Comparison of ENCODE assay signal across 12 cellular contexts in the genomic region with DNA sequence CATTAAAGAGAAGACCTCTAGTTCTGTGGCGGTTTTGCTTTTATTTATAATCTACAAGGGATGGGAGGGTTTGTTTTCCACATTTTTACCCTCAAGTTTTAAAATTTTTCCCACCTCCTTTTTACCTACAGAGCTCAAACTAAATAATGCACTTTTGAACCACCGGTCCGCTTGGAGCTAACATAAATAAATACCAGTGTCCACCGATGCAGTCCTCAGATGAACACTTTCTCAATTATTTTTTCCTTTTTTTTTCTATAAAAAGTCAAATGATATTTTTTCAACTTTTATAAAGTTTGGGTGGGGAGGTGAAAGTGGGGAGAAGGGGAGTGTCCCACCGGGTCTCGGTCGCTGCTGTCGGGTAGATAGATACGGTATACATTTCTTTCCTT. TPM values are rescaled to one million over a fixed set of nuclear protein-coding genes. Genes with fewer than 3 reads are reported as not detected.
DNase-seq lines count a peak whose midpoint lies in the region; ATAC-seq and TF ChIP-seq lines count a peak whose summit lies in the region.
"Had no signal": no experiment of that assay in that cellular context is flagged by ENCODE, and none has a peak within 500 bp of the region (broad histone marks: within the 10 kb centered on the region; RNA-seq: fewer than 3 reads in every experiment).

No MANE protein-coding gene starts in this region.

- no peaks in the 10 kb centered on the region for H3K9me3 ChIP-seq in HUES6 (ENCODE audit: control insufficient read depth, insufficient read depth, low read depth, low read length)
- H3K9me3 ChIP-seq in mesenchymal stem cell (ENCODE audit: control insufficient read depth, low read length), result no peaks in the 10 kb centered on the region
- H3K9me3 ChIP-seq in thoracic aorta, result no peaks in the 10 kb centered on the region

- H2BK12ac ChIP-seq in mesenchymal stem cell (ENCODE audit: low read length in 2 of 2), result no peak overlapping the region

- no peak overlapping the region for H3K23ac ChIP-seq in mesenchymal stem cell (ENCODE audit: low read length in 2 of 2)

- H3K4me3 ChIP-seq in HUES6 (ENCODE audit: low read depth, low read length) (peak overlapping the region; percentile 78), coronary artery (peak overlapping the region; percentile 96), mesenchymal stem cell (ENCODE audit: insufficient read depth in 1 of 2, low read depth in 1 of 2, low read length in 2 of 2) (peak overlapping the region; percentile 76 to 97), thoracic aorta (peak overlapping the region; percentile 84)

- no peak overlapping the region for H3K27ac ChIP-seq in HUES6 (ENCODE audit: low read depth, low read length)
- H3K27ac ChIP-seq in coronary artery, result peak overlapping the region; percentile 78 to 100
- no peak overlapping the region for H3K27ac ChIP-seq in mesenchymal stem cell (ENCODE audit: low read length, poor library complexity, severe bottlenecking)
- H3K27ac ChIP-seq in thoracic aorta, result peak overlapping the region in 1 of 2 donors; percentile 99
- H3K27ac ChIP-seq: KMS-11 had no signal

- H4K91ac ChIP-seq in mesenchymal stem cell (ENCODE audit: low read length), result peak overlapping the region; percentile 65

- H2BK5ac ChIP-seq in mesenchymal stem cell (ENCODE audit: low read depth, low read length, poor library complexity, severe bottlenecking), result no peak overlapping the region

- H3K4me1 ChIP-seq in HUES6 (ENCODE audit: control insufficient read depth, insufficient read depth, low read length) (peaks cover 14% of the 10 kb centered on the region), mesenchymal stem cell (ENCODE audit: control insufficient read depth, insufficient read depth, low read depth, low read length) (peaks cover 36% of the 10 kb centered on the region), thoracic aorta (ENCODE audit: control insufficient read depth in 1 of 2, low read depth in 2 of 2) (peaks cover 0 to 19% of the 10 kb centered on the region in 2 donors)

- H2AK5ac ChIP-seq in mesenchymal stem cell (ENCODE audit: low read length, severe bottlenecking), result no peak overlapping the region

- H3K4me2 ChIP-seq in mesenchymal stem cell (ENCODE audit: low read length, poor library complexity, severe bottlenecking), result peak overlapping the region; percentile 58
- H3K4me2 ChIP-seq: KMS-11 had no signal

- H3K36me3 ChIP-seq in HUES6 (ENCODE audit: control insufficient read depth, insufficient read depth, low read length) (no peaks in the 10 kb centered on the region), mesenchymal stem cell (ENCODE audit: control insufficient read depth in 1 of 2, insufficient read depth in 2 of 2, low read depth in 1 of 2, low read length in 2 of 2) (peaks cover 26% of the 10 kb centered on the region in 2 experiments), thoracic aorta (peaks cover 5% of the 10 kb centered on the region)

- H3K79me1 ChIP-seq in mesenchymal stem cell (replicated peaks; ENCODE audit: low read length, poor library complexity, severe bottlenecking), result peaks cover 6% of the 10 kb centered on the region

- peaks cover 92% of the 10 kb centered on the region for H3K27me3 ChIP-seq in HUES6 (ENCODE audit: control insufficient read depth, insufficient read depth, low read length)
- H3K27me3 ChIP-seq in mesenchymal stem cell (ENCODE audit: control insufficient read depth in 1 of 2, insufficient read depth in 1 of 2, low read length in 2 of 2), result peaks cover 0 to 41% of the 10 kb centered on the region in 2 experiments
- no peaks in the 10 kb centered on the region for H3K27me3 ChIP-seq in thoracic aorta (replicated peaks; ENCODE audit: insufficient read depth)

- H3K9ac ChIP-seq in HUES6 (ENCODE audit: low read length) (peak overlapping the region; percentile 94), mesenchymal stem cell (ENCODE audit: low read length) (peak overlapping the region; percentile 100)
- H3K9ac ChIP-seq: KMS-11 had no signal

- H2BK15ac ChIP-seq in mesenchymal stem cell (ENCODE audit: low read depth, poor library complexity, severe bottlenecking), result no peak overlapping the region

- peak overlapping the region; percentile 29 for H4K8ac ChIP-seq in mesenchymal stem cell (ENCODE audit: low read length)

- peak overlapping the region; percentile 66 to 89 for H3K4ac ChIP-seq in mesenchymal stem cell (ENCODE audit: low read depth in 1 of 2, low read length in 2 of 2)

- no peak for ATAC-seq in thoracic aorta (ENCODE audit: insufficient number of reproducible peaks, low FRiP score, low read depth)

- no peak overlapping the region for H2AFZ ChIP-seq in mesenchymal stem cell (ENCODE audit: low read depth, low read length)

- peak overlapping the region in 1 of 2 experiments; percentile 46 for H3K14ac ChIP-seq in mesenchymal stem cell (ENCODE audit: low read length in 2 of 2)

- WGBS in mesenchymal stem cell, result 15% methylated on average over 2 of the region's 9 CpGs

- TF ChIP-seq CTCF in coronary artery (IDR thresholded peaks at IDR 0.05) (no peak), thoracic aorta (IDR thresholded peaks at IDR 0.05) (no peak)

- DNase-seq in coronary artery (ENCODE audit: low spot score), result no peak
- peak; percentile 33 for DNase-seq in mesenchymal stem cell
- no peak for DNase-seq in thoracic aorta (ENCODE audit: low spot score)
- DNase-seq in NOMO-1 treated with DMSO at 0.1 percent for 48 hours (lab: John Stamatoyannopoulos, UW; ENCODE audit: unreplicated experiment), result no peak
- no peak for DNase-seq in stimulated activated CD4-positive, alpha-beta T cell treated with anti-CD3 and anti-CD28 coated beads, Interleukin-2, amount 100 ng/mL, for 48 hours
- no peak for DNase-seq in NCI-H345 treated with DMSO at 0.1 percent for 48 hours (lab: John Stamatoyannopoulos, UW; ENCODE audit: unreplicated experiment)
- no peak for DNase-seq in effector CD8-positive, alpha-beta T cell (lab: John Stamatoyannopoulos, UW)
- DNase-seq: activated effector memory CD4-positive, alpha-beta T cell treated with Interleukin-2 at 50 U/mL for 16 hours; erythroblast; NCI-H774 had no signal

- no peak overlapping the region for H2BK120ac ChIP-seq in mesenchymal stem cell (ENCODE audit: low read depth, low read length)

- peak overlapping the region; percentile 93 to 98 for H3K18ac ChIP-seq in mesenchymal stem cell (ENCODE audit: low read depth in 1 of 2, low read length in 2 of 2)

RNA-seq across cellular contexts. Expression of a gene that starts 3.3 kb away (rescaled TPM):
- 110 TPM for polyA plus RNA-seq in mesenchymal stem cell (2013, experiment 1 of 2)
- polyA plus RNA-seq in mesenchymal stem cell (2013, experiment 2 of 2), result 112 TPM
- 10 to 100 TPM; 28.8 to 42.3 TPM for total RNA-seq in thoracic aorta

RNA-seq across cellular contexts. Expression of a gene that starts 33.2 kb away (rescaled TPM):
- 3.8 TPM for polyA plus RNA-seq in mesenchymal stem cell (2013, experiment 1 of 2)
- polyA plus RNA-seq in mesenchymal stem cell (2013, experiment 2 of 2), result 5.7 TPM
- total RNA-seq in thoracic aorta, result 10 to 100 TPM in 1 of 2 donors, 1 to 10 TPM in 1; 8.3 to 36.6 TPM

Comparison
In these comparisons a context has a peak if more than half of its experiments do, and no peak if none do; other contexts are left out.
1. H3K27ac ChIP-seq: peak in coronary artery (2 of 2); none in HUES6 (single experiment) and mesenchymal stem cell (single experiment).
2. Peak in every context shown above with its lines, with median percentiles within 50 percentile points of each other: H3K4me3 ChIP-seq.